8 cellular contexts compared by ENCODE assay signal in genomic region chr1:203628997-203629508, GRCh38. TPM values are rescaled to one million over a fixed set of nuclear protein-coding genes. Genes with fewer than 3 reads are reported as not detected.
DNase-seq lines count a peak whose midpoint lies in the region; ATAC-seq, FAIRE-seq and TF ChIP-seq lines count a peak whose summit lies in the region.

No MANE protein-coding gene starts in this region.

- TF ChIP-seq CTCF in kidney (IDR thresholded peaks at IDR 0.05; ENCODE audit: borderline replicate concordance, extremely low read depth, insufficient read depth) (no peak), suprapubic skin (IDR thresholded peaks at IDR 0.05) (no peak)

- intact Hi-C loops in kidney (cut with DNase I): no loop called here

- H3K27me3 Mint-ChIP-seq in activated naive CD8-positive, alpha-beta T cell treated with anti-CD3 and anti-CD28 coated beads, Interleukin-2, amount 50 U/mL, for 24 hours: no peaks in the 10 kb centered on the region

- H3K27ac Mint-ChIP-seq in activated naive CD8-positive, alpha-beta T cell treated with anti-CD3 and anti-CD28 coated beads, Interleukin-2, amount 50 U/mL, for 24 hours: peak overlapping the region; percentile 87

- no peaks in the 10 kb centered on the region for H3K27me3 ChIP-seq in suprapubic skin

- H3K9me3 Mint-ChIP-seq in activated naive CD8-positive, alpha-beta T cell treated with anti-CD3 and anti-CD28 coated beads, Interleukin-2, amount 50 U/mL, for 24 hours: no peaks in the 10 kb centered on the region

- FAIRE-seq in kidney (lab: Jason Lieb, UNC): no peak

- no peak for TF ChIP-seq POLR2A in suprapubic skin (IDR thresholded peaks at IDR 0.05)

- TF ChIP-seq EP300 in suprapubic skin (IDR thresholded peaks at IDR 0.05): no peak

- peaks cover 9% of the 10 kb centered on the region for H3K36me3 Mint-ChIP-seq in activated naive CD8-positive, alpha-beta T cell treated with anti-CD3 and anti-CD28 coated beads, Interleukin-2, amount 50 U/mL, for 24 hours (ENCODE audit: low read depth)

- no peaks in the 10 kb centered on the region for H3K9me3 ChIP-seq in kidney (ENCODE audit: control insufficient read depth in 1 of 2, low read length in 2 of 2)
- no peaks in the 10 kb centered on the region for H3K9me3 ChIP-seq in suprapubic skin

- peak; percentile 48 for DNase-seq in activated T-cell treated with anti-CD3 and anti-CD28 coated beads, Interleukin-2, amount 50 U/mL, for 1 hour
- DNase-seq in activated T-cell treated with anti-CD3 and anti-CD28 coated beads for 4 hours (no peak), kidney (peak; percentile 73), suprapubic skin (ENCODE audit: low spot score in 2 of 2) (no peak), hepatic stellate cell (ENCODE audit: low spot score) (no peak), NCI-H2107 (lab: John Stamatoyannopoulos, UW) (no peak)
- DNase-seq in activated naive CD8-positive, alpha-beta T cell treated with anti-CD3 and anti-CD28 coated beads, Interleukin-2, amount 50 U/mL, for 24 hours: peak; percentile 29

- ATAC-seq in activated naive CD8-positive, alpha-beta T cell treated with anti-CD3 and anti-CD28 coated beads, Interleukin-2, amount 50 U/mL, for 24 hours: no peak
- ATAC-seq in GM19395 (IDR thresholded peaks at IDR 0.05; ENCODE audit: unreplicated experiment): no peak

- H3K4me3 ChIP-seq in kidney (ENCODE audit: low read length in 2 of 2) (peak overlapping the region; percentile 80 to 83), suprapubic skin (peak overlapping the region; percentile 75)

- H3K36me3 ChIP-seq in kidney (ENCODE audit: control insufficient read depth in 1 of 2, insufficient read depth in 2 of 2, low read length in 2 of 2) (no peaks in the 10 kb centered on the region), suprapubic skin (no peaks in the 10 kb centered on the region)

- peak overlapping the region; percentile 60 to 83 for H3K27ac ChIP-seq in kidney (ENCODE audit: low read depth in 2 of 2, low read length in 2 of 2)
- H3K27ac ChIP-seq in suprapubic skin: peak overlapping the region; percentile 94

- peak overlapping the region; percentile 78 to 83 for H3K9ac ChIP-seq in kidney (ENCODE audit: low read length in 2 of 2)

- H3K4me1 ChIP-seq in kidney (ENCODE audit: control insufficient read depth in 1 of 2, insufficient read depth in 1 of 2, low read depth in 1 of 2, low read length in 2 of 2): peaks cover 14 to 23% of the 10 kb centered on the region in 2 donors
- H3K4me1 ChIP-seq in suprapubic skin: peaks cover 62% of the 10 kb centered on the region

- H3K4me3 Mint-ChIP-seq in activated naive CD8-positive, alpha-beta T cell treated with anti-CD3 and anti-CD28 coated beads, Interleukin-2, amount 50 U/mL, for 24 hours: peak overlapping the region; percentile 86

- 0% methylated on average over 17 of the region's 24 CpGs for WGBS in suprapubic skin

- H3K4me1 Mint-ChIP-seq in activated naive CD8-positive, alpha-beta T cell treated with anti-CD3 and anti-CD28 coated beads, Interleukin-2, amount 50 U/mL, for 24 hours: peaks cover 77% of the 10 kb centered on the region

RNA-seq across cellular contexts. Expression of gene ATP2B4, which starts 2.4 kb away (rescaled TPM):
- total RNA-seq in kidney (67.4 TPM), suprapubic skin (100 to 1,000 TPM; 164 to 220 (median 166) TPM)
- 19.7 TPM for polyA plus RNA-seq in kidney (ENCODE audit: insufficient read depth, low read depth, low replicate concordance)

Comparison
In these comparisons a context has a peak if more than half of its experiments do, and no peak if none do; other contexts are left out.
1. DNase-seq: peak in activated T-cell treated with anti-CD3 and anti-CD28 coated beads, Interleukin-2, amount 50 U/mL, for 1 hour (single experiment), activated naive CD8-positive, alpha-beta T cell treated with anti-CD3 and anti-CD28 coated beads, Interleukin-2, amount 50 U/mL, for 24 hours (single experiment) and kidney (single experiment); none in activated T-cell treated with anti-CD3 and anti-CD28 coated beads for 4 hours (single experiment), suprapubic skin (0 of 2), hepatic stellate cell (single experiment) and NCI-H2107 (single experiment).